ENCODE assay signal across 8 cellular contexts in genomic region chrX:153708415-153708814, GRCh38. TPM values are rescaled to one million over a fixed set of nuclear protein-coding genes. Genes with fewer than 3 reads are reported as not detected.
DNase-seq lines count a peak whose midpoint lies in the region; ATAC-seq and TF ChIP-seq lines count a peak whose summit lies in the region.

No MANE protein-coding gene starts in this region.

- TF ChIP-seq CTCF in GM12875 (IDR thresholded peaks at IDR 0.05; ENCODE audit: borderline replicate concordance, insufficient read depth, low read depth, low read length), result peak; percentile 53

- no peaks in the 10 kb centered on the region for H3K4me1 Mint-ChIP-seq in activated T-helper 17 cell treated with anti-CD3 and anti-CD28 coated beads, Interleukin-2, amount 50 U/mL, for 72 hours

- peak; percentile 64 for DNase-seq in AG08395 (ENCODE audit: low spot score)
- peak; percentile 87 for DNase-seq in NCI-H2227 (lab: John Stamatoyannopoulos, UW; ENCODE audit: unreplicated experiment)
- DNase-seq in germinal center (ENCODE audit: low spot score), result peak; percentile 25
- peak; percentile 68 for DNase-seq in pons (ENCODE audit: low spot score)

- H3K9me3 Mint-ChIP-seq in activated T-helper 17 cell treated with anti-CD3 and anti-CD28 coated beads, Interleukin-2, amount 50 U/mL, for 72 hours, result no peaks in the 10 kb centered on the region

- ATAC-seq in activated T-helper 17 cell treated with anti-CD3 and anti-CD28 coated beads, Interleukin-2, amount 50 U/mL, for 72 hours (replicated peaks), result peak; percentile 67
- ATAC-seq in HG03442 (IDR thresholded peaks at IDR 0.05; ENCODE audit: unreplicated experiment) (no peak), HG02759 (IDR thresholded peaks at IDR 0.05; ENCODE audit: unreplicated experiment) (no peak)

- no peaks in the 10 kb centered on the region for H3K27me3 Mint-ChIP-seq in activated T-helper 17 cell treated with anti-CD3 and anti-CD28 coated beads, Interleukin-2, amount 50 U/mL, for 72 hours

- no peak overlapping the region for H3K4me3 ChIP-seq in GM12875 (ENCODE audit: low read depth, low read length)

- no peak overlapping the region for H3K4me3 Mint-ChIP-seq in activated T-helper 17 cell treated with anti-CD3 and anti-CD28 coated beads, Interleukin-2, amount 50 U/mL, for 72 hours

- no peak overlapping the region for H3K27ac Mint-ChIP-seq in activated T-helper 17 cell treated with anti-CD3 and anti-CD28 coated beads, Interleukin-2, amount 50 U/mL, for 72 hours

- peaks cover 50% of the 10 kb centered on the region for H3K36me3 Mint-ChIP-seq in activated T-helper 17 cell treated with anti-CD3 and anti-CD28 coated beads, Interleukin-2, amount 50 U/mL, for 72 hours (ENCODE audit: low read depth)

RNA-seq across cellular contexts. Expression of gene BCAP31, which starts 15.8 kb away (rescaled TPM):
- 100 to 1,000 TPM; 115 to 170 TPM for total RNA-seq in activated T-helper 17 cell treated with anti-CD3 and anti-CD28 coated beads, Interleukin-2, amount 50 U/mL, for 72 hours

RNA-seq across cellular contexts. Expression of gene ABCD1, which starts 16.2 kb away (rescaled TPM):
- total RNA-seq in activated T-helper 17 cell treated with anti-CD3 and anti-CD28 coated beads, Interleukin-2, amount 50 U/mL, for 72 hours, result 1 to 10 TPM; 6.7 to 9.4 TPM

RNA-seq across cellular contexts. Expression of gene SLC6A8, which starts 20.7 kb away (rescaled TPM):
- total RNA-seq in activated T-helper 17 cell treated with anti-CD3 and anti-CD28 coated beads, Interleukin-2, amount 50 U/mL, for 72 hours, result 10 to 100 TPM in 1 of 2 donors, 1 to 10 TPM in 1; 1.1 to 26.1 TPM

RNA-seq across cellular contexts. Expression of gene PNCK, which starts 34.8 kb away (rescaled TPM):
- 10 to 100 TPM in 1 of 2 donors, 1 to 10 TPM in 1; 1.6 to 16.7 TPM for total RNA-seq in activated T-helper 17 cell treated with anti-CD3 and anti-CD28 coated beads, Interleukin-2, amount 50 U/mL, for 72 hours

RNA-seq across cellular contexts. Expression of gene PLXNB3, which starts 55.6 kb away (rescaled TPM):
- 1 to 10 TPM in 1 of 2 donors, under 1 TPM in 1; 0.45 to 7.9 TPM for total RNA-seq in activated T-helper 17 cell treated with anti-CD3 and anti-CD28 coated beads, Interleukin-2, amount 50 U/mL, for 72 hours

Comparison
In these comparisons a context has a peak if more than half of its experiments do, and no peak if none do; other contexts are left out.
1. DNase-seq: peak in every context shown above with its lines; median percentile 87 in NCI-H2227; 68 in pons; 64 in AG08395; 25 in germinal center.